17 cellular contexts compared by ENCODE assay signal in genomic region chr14:24082411-24083080, GRCh38. TPM values are rescaled to one million over a fixed set of nuclear protein-coding genes. Genes with fewer than 3 reads are reported as not detected.
DNase-seq lines count a peak whose midpoint lies in the region; ATAC-seq, FAIRE-seq and TF ChIP-seq lines count a peak whose summit lies in the region.
"Had no signal": no experiment of that assay in that cellular context is flagged by ENCODE, and none has a peak within 500 bp of the region (broad histone marks: within the 10 kb centered on the region; RNA-seq: fewer than 3 reads in every experiment).

No MANE protein-coding gene starts in this region.

- no peak for TF ChIP-seq CTCF in HCT116 (IDR thresholded peaks at IDR 0.05 in 2 of 3, conservative IDR thresholded peaks at IDR 0.05 in 1 of 3; ENCODE audit: borderline replicate concordance in 1 of 3, insufficient read depth in 1 of 3, low read depth in 2 of 3, low read length in 2 of 3)
- TF ChIP-seq CTCF in K562 (IDR thresholded peaks at IDR 0.05 in 2 of 3, conservative IDR thresholded peaks at IDR 0.05 in 1 of 3; ENCODE audit: insufficient read depth in 2 of 3, low read depth in 1 of 3, low read length in 3 of 3), result no peak
- no peak for TF ChIP-seq CTCF in nephron (IDR thresholded peaks at IDR 0.05; ENCODE audit: unreplicated experiment in 3 of 3)

- H3K9me3 ChIP-seq in HCT116 (ENCODE audit: control insufficient read depth in 1 of 2, insufficient read depth in 1 of 2, low read depth in 1 of 2, low read length in 2 of 2) (no peaks in the 10 kb centered on the region), K562 (replicated peaks; ENCODE audit: control insufficient read depth, insufficient read depth, low read depth, low read length) (no peaks in the 10 kb centered on the region)
- H3K9me3 ChIP-seq: SJCRH30, thoracic aorta had no signal

- H3K79me2 ChIP-seq in HCT116 (ENCODE audit: insufficient read depth, low read length), result no peaks in the 10 kb centered on the region
- no peaks in the 10 kb centered on the region for H3K79me2 ChIP-seq in K562 (ENCODE audit: control insufficient read depth, insufficient read depth, low read length)

- H3K27ac ChIP-seq in HCT116 (ENCODE audit: low read depth, low read length) (no peak overlapping the region; the same call in 1 of the 2 replicates), K562 (ENCODE audit: extremely low read depth, low read depth, low read length) (no peak overlapping the region)
- H3K27ac ChIP-seq: SJCRH30, thoracic aorta had no signal

- CTCF ChIA-PET in HCT116 (lab: Charles Lee), result interaction anchor here (3.2 to 3.4 kb wide), 3 partner anchors 9 to 26 kb away, joined by 15 to 42 read pairs (median 16); partner anchors contain the start of gene PCK2
- CTCF ChIA-PET in K562 (lab: Yijun Ruan, JAX; ENCODE audit: low intra/inter-chr PET ratio), result interaction anchor here (0.6 kb wide), 1 partner anchor 494 kb away, joined by 3 read pairs; no protein-coding TSS in a partner anchor

- H3K9me1 ChIP-seq in K562 (ENCODE audit: control insufficient read depth, insufficient read depth, low read length), result no peaks in the 10 kb centered on the region

- POLR2A ChIA-PET in HCT116 (lab: Charles Lee), result interaction anchor here (1.1 to 3.7 kb wide), 3 partner anchors 11 to 14 kb away, joined by 3 to 26 read pairs (median 3); partner anchors contain the start of gene PCK2
- POLR2A ChIA-PET in K562 (lab: Yijun Ruan, JAX), result interaction anchor here (1.1 to 5.5 kb wide), 4 partner anchors 12 to 32 kb away, joined by 4 to 40 read pairs (median 5); partner anchors contain the start of genes DCAF11, NRL and PCK2

- no peaks in the 10 kb centered on the region for H3K36me3 Mint-ChIP-seq in T-helper 2 cell treated with Interferon-gamma antibody and Interleukin-4, amounts not matched to agents 5 μg/mL and 100 μg/mL, for 36 hours (ENCODE audit: low read depth)
- no peaks in the 10 kb centered on the region for H3K36me3 Mint-ChIP-seq in nephron (ENCODE audit: low read depth)

- H3K4me2 ChIP-seq in HCT116 (ENCODE audit: low read length) (0 out of 2 replicates have a peak overlapping the region, but pooled peaks have one; percentile 86), K562 (ENCODE audit: insufficient read depth, low read length) (no peak overlapping the region; the same call in 1 of the 2 replicates)

- 63% methylated on average over 3 of the region's 5 CpGs for WGBS in K562 (ENCODE audit: insufficient coverage, low coverage, missing lambda C conversion rate)

- RAD21 ChIA-PET in HCT116 (lab: Charles Lee; ENCODE audit: low non-redundant PET in 1 of 2, low total read pairs in 2 of 2, uncharacterized antibody in 2 of 2, unreplicated experiment in 2 of 2), result no interaction called here

- H3K27me3 Mint-ChIP-seq in T-helper 2 cell treated with Interferon-gamma antibody and Interleukin-4, amounts not matched to agents 5 μg/mL and 100 μg/mL, for 36 hours (ENCODE audit: low read depth), result peaks cover 5% of the 10 kb centered on the region
- H3K27me3 Mint-ChIP-seq in nephron (ENCODE audit: low read depth), result peaks cover 58% of the 10 kb centered on the region

- H3K9me3 Mint-ChIP-seq in T-helper 2 cell treated with Interferon-gamma antibody and Interleukin-4, amounts not matched to agents 5 μg/mL and 100 μg/mL, for 36 hours, result no peaks in the 10 kb centered on the region
- H3K9me3 Mint-ChIP-seq in nephron, result no peaks in the 10 kb centered on the region

- FAIRE-seq in K562 (lab: Jason Lieb, UNC), result no peak
- FAIRE-seq in GM12892 (lab: Jason Lieb, UNC), result no peak
- FAIRE-seq: GM12891 had no signal

- no peaks in the 10 kb centered on the region for H3K9me2 ChIP-seq in HCT116 (ENCODE audit: insufficient read depth)

- peak overlapping the region; percentile 79 for H3K27ac Mint-ChIP-seq in T-helper 2 cell treated with Interferon-gamma antibody and Interleukin-4, amounts not matched to agents 5 μg/mL and 100 μg/mL, for 36 hours
- peak overlapping the region in 1 of 3 experiments; percentile 19 for H3K27ac Mint-ChIP-seq in nephron

- BruUV-seq in HCT116 (replicated peaks; lab: Mats Ljungman, UMichigan) (no TSS peak), K562 (replicated peaks; lab: Mats Ljungman, UMichigan) (no TSS peak)

- TF ChIP-seq POLR2A in HCT116 (IDR thresholded peaks at IDR 0.05; ENCODE audit: borderline replicate concordance, extremely low read depth, insufficient read depth, insufficient read length), result no peak
- TF ChIP-seq POLR2A in K562 (conservative IDR thresholded peaks at IDR 0.05), result no peak
- no peak for TF ChIP-seq POLR2A in GM12892 (IDR thresholded peaks at IDR 0.05; ENCODE audit: low read depth, low read length)

- DNase-seq in T-helper 2 cell treated with Interferon-gamma antibody and Interleukin-4, amounts not matched to agents 5 μg/mL and 100 μg/mL, for 36 hours (ENCODE audit: low spot score), result no peak
- DNase-seq in T-helper 2 cell, result no peak
- no peak for DNase-seq in HCT116 (ENCODE audit: low read depth, low spot score)
- no peak for DNase-seq in K562 (ENCODE audit: extremely low read depth in 1 of 4, low spot score in 3 of 4)
- no peak for DNase-seq in GM12892 (ENCODE audit: insufficient read length)
- no peak for DNase-seq in hepatic stellate cell (ENCODE audit: low spot score)
- DNase-seq: amniotic stem cell, SJCRH30 had no signal

- H3K4me3 ChIP-seq in HCT116 (replicated peaks in 1 of 2; ENCODE audit: low read depth in 1 of 2, low read length in 2 of 2) (no peak overlapping the region), K562 (no peak overlapping the region)
- H3K4me3 ChIP-seq: SJCRH30 had no signal

- H2AFZ ChIP-seq in HCT116 (ENCODE audit: low read depth, low read length, poor library complexity, severe bottlenecking) (no peak overlapping the region), K562 (ENCODE audit: low read depth, low read length) (peak overlapping the region; percentile 81)

- TF ChIP-seq RAD21 in HCT116 (IDR thresholded peaks at IDR 0.05; ENCODE audit: low read depth), result no peak
- TF ChIP-seq RAD21 in K562 (CRISPR knock-in tag; conservative IDR thresholded peaks at IDR 0.05 in 1 of 2, IDR thresholded peaks at IDR 0.05 in 1 of 2), result no peak

- intact Hi-C loops in HCT116 (cut with micrococcal nuclease) (no loop called here), K562 (cut with micrococcal nuclease) (no loop called here)

- H3K4me1 Mint-ChIP-seq in T-helper 2 cell treated with Interferon-gamma antibody and Interleukin-4, amounts not matched to agents 5 μg/mL and 100 μg/mL, for 36 hours (ENCODE audit: low read depth), result peaks cover 19% of the 10 kb centered on the region
- H3K4me1 Mint-ChIP-seq in nephron, result peaks cover 32% of the 10 kb centered on the region

- ATAC-seq in HCT116, result no peak
- no peak for ATAC-seq in K562
- ATAC-seq in GM19023 (IDR thresholded peaks at IDR 0.05; ENCODE audit: unreplicated experiment), result no peak

- in situ Hi-C loops in K562 (cut with MboI), result no loop called here

- no peaks in the 10 kb centered on the region for H4K20me1 ChIP-seq in HCT116 (ENCODE audit: insufficient read depth)
- no peaks in the 10 kb centered on the region for H4K20me1 ChIP-seq in K562 (replicated peaks; ENCODE audit: control insufficient read depth, insufficient read depth, low read length)

- H3K36me3 ChIP-seq in HCT116 (ENCODE audit: control insufficient read depth in 1 of 2, insufficient read depth in 2 of 2, low read length in 2 of 2) (no peaks in the 10 kb centered on the region), K562 (ENCODE audit: control insufficient read depth, insufficient read depth, low read length) (no peaks in the 10 kb centered on the region)
- H3K36me3 ChIP-seq: SJCRH30, thoracic aorta had no signal

- H3K4me3 Mint-ChIP-seq in T-helper 2 cell treated with Interferon-gamma antibody and Interleukin-4, amounts not matched to agents 5 μg/mL and 100 μg/mL, for 36 hours, result peak overlapping the region; percentile 79
- H3K4me3 Mint-ChIP-seq in nephron, result peak overlapping the region; percentile 76 to 86 (median 84)

- peaks cover 18 to 27% of the 10 kb centered on the region in 2 experiments for H3K4me1 ChIP-seq in HCT116 (ENCODE audit: control insufficient read depth in 1 of 2, insufficient read depth in 2 of 2, low read length in 2 of 2)
- peaks cover 18 to 28% of the 10 kb centered on the region in 2 experiments for H3K4me1 ChIP-seq in K562 (replicated peaks in 1 of 2; ENCODE audit: control insufficient read depth in 2 of 2, insufficient read depth in 2 of 2, low read length in 2 of 2)

- H3K9ac ChIP-seq in HCT116 (ENCODE audit: low read length), result no peak overlapping the region
- peak overlapping the region; percentile 53 to 79; a peak in 2 of 4 replicates for H3K9ac ChIP-seq in K562 (ENCODE audit: insufficient read depth in 1 of 2, low read depth in 2 of 2, low read length in 2 of 2)

- no peak for TF ChIP-seq EP300 in K562 (IDR thresholded peaks at IDR 0.05; ENCODE audit: low read length)

- no peaks in the 10 kb centered on the region for H3K27me3 ChIP-seq in HCT116 (ENCODE audit: insufficient read depth, low read length)
- no peaks in the 10 kb centered on the region for H3K27me3 ChIP-seq in K562 (ENCODE audit: control insufficient read depth in 2 of 2, insufficient read depth in 2 of 2, low read length in 2 of 2)

RNA-seq across cellular contexts. Expression of gene CPNE6, which starts 11.2 kb away (rescaled TPM):
- total RNA-seq in HCT116 (2021; ENCODE audit: unreplicated experiment) (not detected), K562 (2014; rRNA removed) (not detected in 2 replicates), K562 (2014; rRNA removed; fragmentation: Illumina TruSeq; extraction: Trizol) (not detected in 2 replicates), K562 (2015; rRNA removed; fragmentation: Illumina TruSeq; extraction: Trizol) (not detected in 2 replicates), K562 (2021) (not detected in 2 replicates)
- polyA plus RNA-seq in HCT116 (2012), result not detected in 2 replicates
- not detected in 2 replicates for total RNA-seq in K562 (2011; cell fraction: chromatin; rRNA removed; ENCODE audit: low replicate concordance)
- 0.17 TPM in 1 of 2 replicates, not detected in the other for total RNA-seq in K562 (2011; cell fraction: nucleolus; rRNA removed)
- not detected in 2 replicates for total RNA-seq in K562 (2011; cell fraction: nucleoplasm; rRNA removed)
- polyA plus RNA-seq in K562 (2011; rRNA removed) (not detected in 2 replicates), K562 (2014; fragmentation: Illumina TruSeq; extraction: Trizol) (not detected in 2 replicates), K562 (2014; fragmentation: Nextera tagmentation; extraction: Ambion mirVana) (not detected), K562 (2014; rRNA removed) (not detected in 2 replicates)
- not detected in 2 replicates for polyA plus RNA-seq in K562 (2011; cell fraction: cytosol; rRNA removed)
- polyA plus RNA-seq in K562 (2011; cell fraction: nucleus; rRNA removed), result not detected in 2 replicates
- 0.03 and 0.04 TPM in 2 replicates for polyA plus RNA-seq in K562 (2012)
- not detected in 2 replicates for polyA minus RNA-seq in K562 (2011; rRNA and poly(A)+ RNA removed)
- polyA minus RNA-seq in K562 (2011; cell fraction: cytosol; rRNA and poly(A)+ RNA removed), result not detected in 2 replicates
- not detected in 2 replicates for polyA minus RNA-seq in K562 (2011; cell fraction: nucleus; rRNA and poly(A)+ RNA removed)
- polyA plus RNA-seq in GM12892 (2012; ENCODE audit: missing spikeins), result not detected
- total RNA-seq: A172, kidney epithelial cell, mononuclear cell, NCI-H460, renal cortical epithelial cell, SJCRH30 had no signal

RNA-seq across cellular contexts. Expression of gene PCK2, which starts 11.6 kb away (rescaled TPM):
- total RNA-seq in HCT116 (2021; ENCODE audit: unreplicated experiment) (94.1 TPM), K562 (2014; rRNA removed) (30.4 and 37.6 TPM in 2 replicates), K562 (2014; rRNA removed; fragmentation: Illumina TruSeq; extraction: Trizol) (12.0 and 13.6 TPM in 2 replicates), K562 (2015; rRNA removed; fragmentation: Illumina TruSeq; extraction: Trizol) (15.9 TPM in 2 replicates), K562 (2021) (55.8 and 60.9 TPM in 2 replicates)
- 137 and 142 TPM in 2 replicates for polyA plus RNA-seq in HCT116 (2012)
- total RNA-seq in K562 (2011; cell fraction: chromatin; rRNA removed; ENCODE audit: low replicate concordance), result 21.3 and 53.1 TPM in 2 replicates
- total RNA-seq in K562 (2011; cell fraction: nucleolus; rRNA removed), result 37.5 and 48.6 TPM in 2 replicates
- total RNA-seq in K562 (2011; cell fraction: nucleoplasm; rRNA removed), result 33.7 and 39.2 TPM in 2 replicates
- polyA plus RNA-seq in K562 (2011; rRNA removed) (33.8 and 39.5 TPM in 2 replicates), K562 (2014; fragmentation: Illumina TruSeq; extraction: Trizol) (42.5 and 58.2 TPM in 2 replicates), K562 (2014; fragmentation: Nextera tagmentation; extraction: Ambion mirVana) (1 to 10 TPM; 3.3 to 6.6 TPM), K562 (2014; rRNA removed) (50.1 and 52.8 TPM in 2 replicates)
- 53.3 and 74.4 TPM in 2 replicates for polyA plus RNA-seq in K562 (2011; cell fraction: cytosol; rRNA removed)
- 45.9 and 59.9 TPM in 2 replicates for polyA plus RNA-seq in K562 (2011; cell fraction: nucleus; rRNA removed)
- 32.5 and 132 TPM in 2 replicates for polyA plus RNA-seq in K562 (2012)
- 16.1 and 23.4 TPM in 2 replicates for polyA minus RNA-seq in K562 (2011; rRNA and poly(A)+ RNA removed)
- polyA minus RNA-seq in K562 (2011; cell fraction: cytosol; rRNA and poly(A)+ RNA removed), result 30.5 and 32.9 TPM in 2 replicates
- polyA minus RNA-seq in K562 (2011; cell fraction: nucleus; rRNA and poly(A)+ RNA removed), result 16.2 and 19.1 TPM in 2 replicates
- 33.9 TPM for polyA plus RNA-seq in GM12892 (2012; ENCODE audit: missing spikeins)

RNA-seq across cellular contexts. Expression of gene CARMIL3, which starts 30.7 kb away (rescaled TPM):
- total RNA-seq in HCT116 (2021; ENCODE audit: unreplicated experiment) (0.71 TPM), K562 (2014; rRNA removed) (not detected in 2 replicates), K562 (2014; rRNA removed; fragmentation: Illumina TruSeq; extraction: Trizol) (not detected in 2 replicates), K562 (2015; rRNA removed; fragmentation: Illumina TruSeq; extraction: Trizol) (0.04 TPM in 1 of 2 replicates, not detected in the other), K562 (2021) (0.11 TPM in 1 of 2 replicates, not detected in the other)
- 0.36 and 0.45 TPM in 2 replicates for polyA plus RNA-seq in HCT116 (2012)
- 0.19 and 1.2 TPM in 2 replicates for total RNA-seq in K562 (2011; cell fraction: chromatin; rRNA removed; ENCODE audit: low replicate concordance)
- 0.13 and 0.17 TPM in 2 replicates for total RNA-seq in K562 (2011; cell fraction: nucleolus; rRNA removed)
- total RNA-seq in K562 (2011; cell fraction: nucleoplasm; rRNA removed), result 0.23 and 0.37 TPM in 2 replicates
- polyA plus RNA-seq in K562 (2011; rRNA removed) (0.05 TPM in 1 of 2 replicates, not detected in the other), K562 (2014; fragmentation: Illumina TruSeq; extraction: Trizol) (0.01 TPM in 1 of 2 replicates, not detected in the other), K562 (2014; fragmentation: Nextera tagmentation; extraction: Ambion mirVana) (not detected), K562 (2014; rRNA removed) (0.07 TPM in 2 replicates)
- polyA plus RNA-seq in K562 (2011; cell fraction: cytosol; rRNA removed), result 0.01 and 0.06 TPM in 2 replicates
- polyA plus RNA-seq in K562 (2011; cell fraction: nucleus; rRNA removed), result 0.93 and 0.94 TPM in 2 replicates
- polyA plus RNA-seq in K562 (2012), result 0.10 and 0.11 TPM in 2 replicates
- not detected in 2 replicates for polyA minus RNA-seq in K562 (2011; rRNA and poly(A)+ RNA removed)
- not detected in 2 replicates for polyA minus RNA-seq in K562 (2011; cell fraction: cytosol; rRNA and poly(A)+ RNA removed)
- polyA minus RNA-seq in K562 (2011; cell fraction: nucleus; rRNA and poly(A)+ RNA removed), result 0.11 and 0.13 TPM in 2 replicates
- polyA plus RNA-seq in GM12892 (2012; ENCODE audit: missing spikeins), result 0.95 TPM

RNA-seq across cellular contexts. Expression of gene DCAF11, which starts 32.0 kb away (rescaled TPM):
- 47.5 TPM for total RNA-seq in HCT116 (2021; ENCODE audit: unreplicated experiment)
- polyA plus RNA-seq in HCT116 (2012), result 40.1 and 45.9 TPM in 2 replicates
- 36.2 and 69.8 TPM in 2 replicates for total RNA-seq in K562 (2011; cell fraction: chromatin; rRNA removed; ENCODE audit: low replicate concordance)
- 39.9 and 42.9 TPM in 2 replicates for total RNA-seq in K562 (2011; cell fraction: nucleolus; rRNA removed)
- 35.7 and 38.2 TPM in 2 replicates for total RNA-seq in K562 (2011; cell fraction: nucleoplasm; rRNA removed)
- total RNA-seq in K562 (2014; rRNA removed), result 39.8 and 53.8 TPM in 2 replicates
- 23.6 and 25.8 TPM in 2 replicates for total RNA-seq in K562 (2014; rRNA removed; fragmentation: Illumina TruSeq; extraction: Trizol)
- 33.9 and 36.6 TPM in 2 replicates for total RNA-seq in K562 (2015; rRNA removed; fragmentation: Illumina TruSeq; extraction: Trizol)
- 32.6 and 36.4 TPM in 2 replicates for total RNA-seq in K562 (2021)
- polyA plus RNA-seq in K562 (2011; rRNA removed), result 37.8 and 38.4 TPM in 2 replicates
- 42.5 and 49.6 TPM in 2 replicates for polyA plus RNA-seq in K562 (2011; cell fraction: cytosol; rRNA removed)
- polyA plus RNA-seq in K562 (2011; cell fraction: nucleus; rRNA removed), result 43.0 and 49.6 TPM in 2 replicates
- polyA plus RNA-seq in K562 (2012), result 31.7 and 46.8 TPM in 2 replicates
- polyA plus RNA-seq in K562 (2014; fragmentation: Illumina TruSeq; extraction: Trizol), result 42.2 and 43.9 TPM in 2 replicates
- polyA plus RNA-seq in K562 (2014; fragmentation: Nextera tagmentation; extraction: Ambion mirVana), result 1 to 10 TPM; 8.5 to 9.2 TPM
- 41.1 and 46.2 TPM in 2 replicates for polyA plus RNA-seq in K562 (2014; rRNA removed)
- polyA minus RNA-seq in K562 (2011; rRNA and poly(A)+ RNA removed), result 30.3 and 36.6 TPM in 2 replicates
- 20.1 and 22.3 TPM in 2 replicates for polyA minus RNA-seq in K562 (2011; cell fraction: cytosol; rRNA and poly(A)+ RNA removed)
- polyA minus RNA-seq in K562 (2011; cell fraction: nucleus; rRNA and poly(A)+ RNA removed), result 16.6 and 29.7 TPM in 2 replicates
- 41.5 TPM for polyA plus RNA-seq in GM12892 (2012; ENCODE audit: missing spikeins)

RNA-seq across cellular contexts. Expression of gene NRL, which starts 32.2 kb away (rescaled TPM):
- total RNA-seq in HCT116 (2021; ENCODE audit: unreplicated experiment) (0.66 TPM), K562 (2014; rRNA removed) (2.2 and 2.4 TPM in 2 replicates), K562 (2014; rRNA removed; fragmentation: Illumina TruSeq; extraction: Trizol) (0.48 and 0.65 TPM in 2 replicates), K562 (2015; rRNA removed; fragmentation: Illumina TruSeq; extraction: Trizol) (1.5 and 1.8 TPM in 2 replicates), K562 (2021) (2.4 and 2.7 TPM in 2 replicates)
- 0.50 and 0.68 TPM in 2 replicates for polyA plus RNA-seq in HCT116 (2012)
- 1.1 and 2.4 TPM in 2 replicates for total RNA-seq in K562 (2011; cell fraction: chromatin; rRNA removed; ENCODE audit: low replicate concordance)
- 2.3 and 2.8 TPM in 2 replicates for total RNA-seq in K562 (2011; cell fraction: nucleolus; rRNA removed)
- total RNA-seq in K562 (2011; cell fraction: nucleoplasm; rRNA removed), result 2.3 and 3.1 TPM in 2 replicates
- polyA plus RNA-seq in K562 (2011; rRNA removed) (1.0 and 1.5 TPM in 2 replicates), K562 (2014; fragmentation: Illumina TruSeq; extraction: Trizol) (1.0 and 1.5 TPM in 2 replicates), K562 (2014; fragmentation: Nextera tagmentation; extraction: Ambion mirVana) (under 1 TPM in 1 of 2 experiments, not detected in 1; 0.07 TPM), K562 (2014; rRNA removed) (1.9 and 2.0 TPM in 2 replicates)
- 1.5 and 4.1 TPM in 2 replicates for polyA plus RNA-seq in K562 (2011; cell fraction: cytosol; rRNA removed)
- polyA plus RNA-seq in K562 (2011; cell fraction: nucleus; rRNA removed), result 1.2 and 1.7 TPM in 2 replicates
- polyA plus RNA-seq in K562 (2012), result 0.95 and 2.1 TPM in 2 replicates
- polyA minus RNA-seq in K562 (2011; rRNA and poly(A)+ RNA removed), result 0.74 and 1.0 TPM in 2 replicates
- 0.57 and 0.73 TPM in 2 replicates for polyA minus RNA-seq in K562 (2011; cell fraction: cytosol; rRNA and poly(A)+ RNA removed)
- polyA minus RNA-seq in K562 (2011; cell fraction: nucleus; rRNA and poly(A)+ RNA removed), result 1.3 and 3.0 TPM in 2 replicates
- 0.45 TPM for polyA plus RNA-seq in GM12892 (2012; ENCODE audit: missing spikeins)
- total RNA-seq: A172 had no signal
